ENCODE assay signal across 1 cellular context in the genomic region with DNA sequence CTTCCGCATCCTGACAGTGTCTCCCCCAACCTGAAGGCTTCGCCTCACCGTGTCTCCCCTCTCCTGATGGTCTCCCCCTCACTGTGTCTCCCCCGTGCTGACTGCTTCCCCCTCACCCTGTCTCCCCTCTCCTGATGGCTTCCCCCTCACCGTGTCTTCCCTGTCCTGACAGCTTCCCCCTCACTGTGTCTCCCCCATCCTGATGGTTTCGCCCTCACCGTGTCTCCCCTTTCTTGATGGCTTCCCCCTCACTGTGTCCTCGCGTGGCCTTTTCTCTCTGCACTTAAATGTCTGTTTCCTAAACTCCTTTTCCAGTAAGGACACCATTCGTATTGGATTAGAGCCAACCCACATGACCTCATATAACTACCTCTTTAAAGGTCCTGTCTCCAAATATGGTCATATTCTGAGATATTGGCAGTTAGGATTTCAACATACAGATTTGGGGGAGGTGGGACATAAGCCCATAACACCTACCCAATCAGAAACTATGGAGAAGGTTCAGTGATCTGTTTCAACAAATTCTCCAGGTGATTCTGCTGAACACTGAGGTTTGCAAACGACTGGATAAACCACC.
TF ChIP-seq lines count a peak whose summit lies in the region.

No MANE protein-coding gene starts in this region.

TF ChIP-seq in K562, 482 proteins besides CTCF, POLR2A, EP300 and RAD21 (continued from another document):
- TF ChIP-seq, protein P1, sequence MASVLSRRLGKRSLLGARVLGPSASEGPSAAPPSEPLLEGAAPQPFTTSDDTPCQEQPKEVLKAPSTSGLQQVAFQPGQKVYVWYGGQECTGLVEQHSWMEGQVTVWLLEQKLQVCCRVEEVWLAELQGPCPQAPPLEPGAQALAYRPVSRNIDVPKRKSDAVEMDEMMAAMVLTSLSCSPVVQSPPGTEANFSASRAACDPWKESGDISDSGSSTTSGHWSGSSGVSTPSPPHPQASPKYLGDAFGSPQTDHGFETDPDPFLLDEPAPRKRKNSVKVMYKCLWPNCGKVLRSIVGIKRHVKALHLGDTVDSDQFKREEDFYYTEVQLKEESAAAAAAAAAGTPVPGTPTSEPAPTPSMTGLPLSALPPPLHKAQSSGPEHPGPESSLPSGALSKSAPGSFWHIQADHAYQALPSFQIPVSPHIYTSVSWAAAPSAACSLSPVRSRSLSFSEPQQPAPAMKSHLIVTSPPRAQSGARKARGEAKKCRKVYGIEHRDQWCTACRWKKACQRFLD (CRISPR knock-in tag; IDR thresholded peaks at IDR 0.05): 0 out of 2 replicates have a peak, but pooled peaks have one; percentile 37
- no peak for TF ChIP-seq SMARCA4 (IDR thresholded peaks at IDR 0.05)
- no peak for TF ChIP-seq ZC3H8 (IDR thresholded peaks at IDR 0.05)
- no peak for TF ChIP-seq NFYB (IDR thresholded peaks at IDR 0.05; ENCODE audit: extremely low read depth, insufficient read length)
- TF ChIP-seq MCM2 (IDR thresholded peaks at IDR 0.05; ENCODE audit: low read depth): no peak
- TF ChIP-seq ZSCAN32 (CRISPR knock-in tag; IDR thresholded peaks at IDR 0.05): no peak
- no peak for TF ChIP-seq SREBF1 (IDR thresholded peaks at IDR 0.05; ENCODE audit: borderline replicate concordance, low read depth, low read length)
- no peak for TF ChIP-seq EHMT2 (IDR thresholded peaks at IDR 0.05)
- no peak for TF ChIP-seq DPF2 (IDR thresholded peaks at IDR 0.05)
- TF ChIP-seq, protein P2, sequence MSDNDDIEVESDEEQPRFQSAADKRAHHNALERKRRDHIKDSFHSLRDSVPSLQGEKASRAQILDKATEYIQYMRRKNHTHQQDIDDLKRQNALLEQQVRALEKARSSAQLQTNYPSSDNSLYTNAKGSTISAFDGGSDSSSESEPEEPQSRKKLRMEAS (CRISPR knock-in tag; IDR thresholded peaks at IDR 0.05): no peak
- TF ChIP-seq ZNF766 (CRISPR knock-in tag; conservative IDR thresholded peaks at IDR 0.05): no peak
- peak; percentile 55; the same call in 1 of the 2 replicates for TF ChIP-seq ATF7 (IDR thresholded peaks at IDR 0.05)
- no peak for TF ChIP-seq TEAD4 (IDR thresholded peaks at IDR 0.05; ENCODE audit: low read length)
- no peak for TF ChIP-seq TEAD4 (CRISPR knock-in tag; IDR thresholded peaks at IDR 0.05; ENCODE audit: borderline replicate concordance)
- no peak for TF ChIP-seq HDAC1 (IDR thresholded peaks at IDR 0.05)
- no peak for TF ChIP-seq KDM1A (IDR thresholded peaks at IDR 0.05)
- TF ChIP-seq XRCC3 (IDR thresholded peaks at IDR 0.05): no peak
- no peak for TF ChIP-seq PHF21A (IDR thresholded peaks at IDR 0.05; ENCODE audit: borderline replicate concordance, low read depth)
- TF ChIP-seq SNIP1 (IDR thresholded peaks at IDR 0.05; ENCODE audit: low read depth): no peak
- TF ChIP-seq FOXA3 (CRISPR knock-in tag; conservative IDR thresholded peaks at IDR 0.05 in 1 of 2, IDR thresholded peaks at IDR 0.05 in 1 of 2): no peak
- no peak for TF ChIP-seq ETS2 (tag; IDR thresholded peaks at IDR 0.05; ENCODE audit: borderline replicate concordance, poor library complexity, severe bottlenecking)
- TF ChIP-seq, protein P3, sequence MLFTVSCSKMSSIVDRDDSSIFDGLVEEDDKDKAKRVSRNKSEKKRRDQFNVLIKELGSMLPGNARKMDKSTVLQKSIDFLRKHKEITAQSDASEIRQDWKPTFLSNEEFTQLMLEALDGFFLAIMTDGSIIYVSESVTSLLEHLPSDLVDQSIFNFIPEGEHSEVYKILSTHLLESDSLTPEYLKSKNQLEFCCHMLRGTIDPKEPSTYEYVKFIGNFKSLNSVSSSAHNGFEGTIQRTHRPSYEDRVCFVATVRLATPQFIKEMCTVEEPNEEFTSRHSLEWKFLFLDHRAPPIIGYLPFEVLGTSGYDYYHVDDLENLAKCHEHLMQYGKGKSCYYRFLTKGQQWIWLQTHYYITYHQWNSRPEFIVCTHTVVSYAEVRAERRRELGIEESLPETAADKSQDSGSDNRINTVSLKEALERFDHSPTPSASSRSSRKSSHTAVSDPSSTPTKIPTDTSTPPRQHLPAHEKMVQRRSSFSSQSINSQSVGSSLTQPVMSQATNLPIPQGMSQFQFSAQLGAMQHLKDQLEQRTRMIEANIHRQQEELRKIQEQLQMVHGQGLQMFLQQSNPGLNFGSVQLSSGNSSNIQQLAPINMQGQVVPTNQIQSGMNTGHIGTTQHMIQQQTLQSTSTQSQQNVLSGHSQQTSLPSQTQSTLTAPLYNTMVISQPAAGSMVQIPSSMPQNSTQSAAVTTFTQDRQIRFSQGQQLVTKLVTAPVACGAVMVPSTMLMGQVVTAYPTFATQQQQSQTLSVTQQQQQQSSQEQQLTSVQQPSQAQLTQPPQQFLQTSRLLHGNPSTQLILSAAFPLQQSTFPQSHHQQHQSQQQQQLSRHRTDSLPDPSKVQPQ (CRISPR knock-in tag; IDR thresholded peaks at IDR 0.05; ENCODE audit: borderline replicate concordance): no peak
- TF ChIP-seq, protein P4, sequence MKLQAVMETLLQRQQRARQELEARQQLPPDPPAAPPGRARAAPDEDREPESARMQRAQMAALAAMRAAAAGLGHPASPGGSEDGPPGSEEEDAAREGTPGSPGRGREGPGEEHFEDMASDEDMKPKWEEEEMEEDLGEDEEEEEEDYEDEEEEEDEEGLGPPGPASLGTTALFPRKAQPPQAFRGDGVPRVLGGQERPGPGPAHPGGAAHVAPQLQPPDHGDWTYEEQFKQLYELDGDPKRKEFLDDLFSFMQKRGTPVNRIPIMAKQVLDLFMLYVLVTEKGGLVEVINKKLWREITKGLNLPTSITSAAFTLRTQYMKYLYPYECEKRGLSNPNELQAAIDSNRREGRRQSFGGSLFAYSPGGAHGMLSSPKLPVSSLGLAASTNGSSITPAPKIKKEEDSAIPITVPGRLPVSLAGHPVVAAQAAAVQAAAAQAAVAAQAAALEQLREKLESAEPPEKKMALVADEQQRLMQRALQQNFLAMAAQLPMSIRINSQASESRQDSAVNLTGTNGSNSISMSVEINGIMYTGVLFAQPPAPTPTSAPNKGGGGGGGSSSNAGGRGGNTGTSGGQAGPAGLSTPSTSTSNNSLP (IDR thresholded peaks at IDR 0.05; ENCODE audit: borderline replicate concordance, low read depth, low read length): no peak
- no peak for TF ChIP-seq MTA1 (IDR thresholded peaks at IDR 0.05; ENCODE audit: borderline replicate concordance)
- TF ChIP-seq ZKSCAN3 (CRISPR knock-in tag; IDR thresholded peaks at IDR 0.05): no peak
- no peak for TF ChIP-seq TEAD2 (tag; IDR thresholded peaks at IDR 0.05)
- TF ChIP-seq MED1 (CRISPR knock-in tag; IDR thresholded peaks at IDR 0.05; ENCODE audit: borderline replicate concordance): no peak
- no peak for TF ChIP-seq LCOR (CRISPR knock-in tag; IDR thresholded peaks at IDR 0.05)
- TF ChIP-seq ZC3H11A (IDR thresholded peaks at IDR 0.05; ENCODE audit: low read depth, low read length): no peak
- TF ChIP-seq RHOXF2B (CRISPR knock-in tag; conservative IDR thresholded peaks at IDR 0.05): no peak
- TF ChIP-seq, protein P5, sequence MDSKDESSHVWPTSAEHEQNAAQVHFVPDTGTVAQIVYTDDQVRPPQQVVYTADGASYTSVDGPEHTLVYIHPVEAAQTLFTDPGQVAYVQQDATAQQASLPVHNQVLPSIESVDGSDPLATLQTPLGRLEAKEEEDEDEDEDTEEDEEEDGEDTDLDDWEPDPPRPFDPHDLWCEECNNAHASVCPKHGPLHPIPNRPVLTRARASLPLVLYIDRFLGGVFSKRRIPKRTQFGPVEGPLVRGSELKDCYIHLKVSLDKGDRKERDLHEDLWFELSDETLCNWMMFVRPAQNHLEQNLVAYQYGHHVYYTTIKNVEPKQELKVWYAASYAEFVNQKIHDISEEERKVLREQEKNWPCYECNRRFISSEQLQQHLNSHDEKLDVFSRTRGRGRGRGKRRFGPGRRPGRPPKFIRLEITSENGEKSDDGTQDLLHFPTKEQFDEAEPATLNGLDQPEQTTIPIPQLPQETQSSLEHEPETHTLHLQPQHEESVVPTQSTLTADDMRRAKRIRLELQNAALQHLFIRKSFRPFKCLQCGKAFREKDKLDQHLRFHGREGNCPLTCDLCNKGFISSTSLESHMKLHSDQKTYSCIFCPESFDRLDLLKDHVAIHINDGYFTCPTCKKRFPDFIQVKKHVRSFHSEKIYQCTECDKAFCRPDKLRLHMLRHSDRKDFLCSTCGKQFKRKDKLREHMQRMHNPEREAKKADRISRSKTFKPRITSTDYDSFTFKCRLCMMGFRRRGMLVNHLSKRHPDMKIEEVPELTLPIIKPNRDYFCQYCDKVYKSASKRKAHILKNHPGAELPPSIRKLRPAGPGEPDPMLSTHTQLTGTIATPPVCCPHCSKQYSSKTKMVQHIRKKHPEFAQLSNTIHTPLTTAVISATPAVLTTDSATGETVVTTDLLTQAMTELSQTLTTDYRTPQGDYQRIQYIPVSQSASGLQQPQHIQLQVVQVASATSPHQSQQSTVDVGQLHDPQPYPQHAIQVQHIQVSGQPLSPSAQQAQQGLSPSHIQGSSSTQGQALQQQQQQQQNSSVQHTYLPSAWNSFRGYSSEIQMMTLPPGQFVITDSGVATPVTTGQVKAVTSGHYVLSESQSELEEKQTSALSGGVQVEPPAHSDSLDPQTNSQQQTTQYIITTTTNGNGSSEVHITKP (IDR thresholded peaks at IDR 0.05; ENCODE audit: partially characterized antibody): peak; percentile 90
- TF ChIP-seq, protein P6, sequence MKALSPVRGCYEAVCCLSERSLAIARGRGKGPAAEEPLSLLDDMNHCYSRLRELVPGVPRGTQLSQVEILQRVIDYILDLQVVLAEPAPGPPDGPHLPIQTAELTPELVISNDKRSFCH (CRISPR knock-in tag; IDR thresholded peaks at IDR 0.05): no peak
- TF ChIP-seq, protein P6 (tag; IDR thresholded peaks at IDR 0.05): no peak
- TF ChIP-seq FOS (IDR thresholded peaks at IDR 0.05; ENCODE audit: extremely low read depth, insufficient read length): no peak
- no peak for TF ChIP-seq PCBP1 (IDR thresholded peaks at IDR 0.05; ENCODE audit: low read depth, low read length, poor library complexity, severe bottlenecking)
- no peak for TF ChIP-seq HNRNPH1 (optimal IDR thresholded peaks at IDR 0.05; ENCODE audit: low read depth, low read length)
- TF ChIP-seq RBFOX2 (IDR thresholded peaks at IDR 0.05; ENCODE audit: low read depth, low read length): 0 out of 2 replicates have a peak, but pooled peaks have one; percentile 15
- no peak for TF ChIP-seq HDAC6 (IDR thresholded peaks at IDR 0.05; ENCODE audit: low read depth, low read length)
- TF ChIP-seq, protein P7, sequence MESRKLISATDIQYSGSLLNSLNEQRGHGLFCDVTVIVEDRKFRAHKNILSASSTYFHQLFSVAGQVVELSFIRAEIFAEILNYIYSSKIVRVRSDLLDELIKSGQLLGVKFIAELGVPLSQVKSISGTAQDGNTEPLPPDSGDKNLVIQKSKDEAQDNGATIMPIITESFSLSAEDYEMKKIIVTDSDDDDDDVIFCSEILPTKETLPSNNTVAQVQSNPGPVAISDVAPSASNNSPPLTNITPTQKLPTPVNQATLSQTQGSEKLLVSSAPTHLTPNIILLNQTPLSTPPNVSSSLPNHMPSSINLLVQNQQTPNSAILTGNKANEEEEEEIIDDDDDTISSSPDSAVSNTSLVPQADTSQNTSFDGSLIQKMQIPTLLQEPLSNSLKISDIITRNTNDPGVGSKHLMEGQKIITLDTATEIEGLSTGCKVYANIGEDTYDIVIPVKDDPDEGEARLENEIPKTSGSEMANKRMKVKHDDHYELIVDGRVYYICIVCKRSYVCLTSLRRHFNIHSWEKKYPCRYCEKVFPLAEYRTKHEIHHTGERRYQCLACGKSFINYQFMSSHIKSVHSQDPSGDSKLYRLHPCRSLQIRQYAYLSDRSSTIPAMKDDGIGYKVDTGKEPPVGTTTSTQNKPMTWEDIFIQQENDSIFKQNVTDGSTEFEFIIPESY (CRISPR knock-in tag; IDR thresholded peaks at IDR 0.05): no peak
- TF ChIP-seq ZBTB1 (CRISPR knock-in tag; IDR thresholded peaks at IDR 0.05; ENCODE audit: borderline replicate concordance, low read depth): no peak
- TF ChIP-seq POU5F1 (IDR thresholded peaks at IDR 0.05; ENCODE audit: borderline replicate concordance, low read depth, low read length, partially characterized antibody): no peak
- no peak for TF ChIP-seq SIX5 (IDR thresholded peaks at IDR 0.05; ENCODE audit: borderline replicate concordance in 1 of 2, insufficient read depth in 1 of 2, low read depth in 1 of 2, low read length in 2 of 2)
- peak; percentile 52 for TF ChIP-seq CEBPB (tag; IDR thresholded peaks at IDR 0.05)
- TF ChIP-seq, protein P8, sequence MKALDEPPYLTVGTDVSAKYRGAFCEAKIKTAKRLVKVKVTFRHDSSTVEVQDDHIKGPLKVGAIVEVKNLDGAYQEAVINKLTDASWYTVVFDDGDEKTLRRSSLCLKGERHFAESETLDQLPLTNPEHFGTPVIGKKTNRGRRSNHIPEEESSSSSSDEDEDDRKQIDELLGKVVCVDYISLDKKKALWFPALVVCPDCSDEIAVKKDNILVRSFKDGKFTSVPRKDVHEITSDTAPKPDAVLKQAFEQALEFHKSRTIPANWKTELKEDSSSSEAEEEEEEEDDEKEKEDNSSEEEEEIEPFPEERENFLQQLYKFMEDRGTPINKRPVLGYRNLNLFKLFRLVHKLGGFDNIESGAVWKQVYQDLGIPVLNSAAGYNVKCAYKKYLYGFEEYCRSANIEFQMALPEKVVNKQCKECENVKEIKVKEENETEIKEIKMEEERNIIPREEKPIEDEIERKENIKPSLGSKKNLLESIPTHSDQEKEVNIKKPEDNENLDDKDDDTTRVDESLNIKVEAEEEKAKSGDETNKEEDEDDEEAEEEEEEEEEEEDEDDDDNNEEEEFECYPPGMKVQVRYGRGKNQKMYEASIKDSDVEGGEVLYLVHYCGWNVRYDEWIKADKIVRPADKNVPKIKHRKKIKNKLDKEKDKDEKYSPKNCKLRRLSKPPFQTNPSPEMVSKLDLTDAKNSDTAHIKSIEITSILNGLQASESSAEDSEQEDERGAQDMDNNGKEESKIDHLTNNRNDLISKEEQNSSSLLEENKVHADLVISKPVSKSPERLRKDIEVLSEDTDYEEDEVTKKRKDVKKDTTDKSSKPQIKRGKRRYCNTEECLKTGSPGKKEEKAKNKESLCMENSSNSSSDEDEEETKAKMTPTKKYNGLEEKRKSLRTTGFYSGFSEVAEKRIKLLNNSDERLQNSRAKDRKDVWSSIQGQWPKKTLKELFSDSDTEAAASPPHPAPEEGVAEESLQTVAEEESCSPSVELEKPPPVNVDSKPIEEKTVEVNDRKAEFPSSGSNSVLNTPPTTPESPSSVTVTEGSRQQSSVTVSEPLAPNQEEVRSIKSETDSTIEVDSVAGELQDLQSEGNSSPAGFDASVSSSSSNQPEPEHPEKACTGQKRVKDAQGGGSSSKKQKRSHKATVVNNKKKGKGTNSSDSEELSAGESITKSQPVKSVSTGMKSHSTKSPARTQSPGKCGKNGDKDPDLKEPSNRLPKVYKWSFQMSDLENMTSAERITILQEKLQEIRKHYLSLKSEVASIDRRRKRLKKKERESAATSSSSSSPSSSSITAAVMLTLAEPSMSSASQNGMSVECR (CRISPR knock-in tag; IDR thresholded peaks at IDR 0.05): no peak
- no peak for TF ChIP-seq ZNF324 (CRISPR knock-in tag; IDR thresholded peaks at IDR 0.05)
- TF ChIP-seq, protein P9, sequence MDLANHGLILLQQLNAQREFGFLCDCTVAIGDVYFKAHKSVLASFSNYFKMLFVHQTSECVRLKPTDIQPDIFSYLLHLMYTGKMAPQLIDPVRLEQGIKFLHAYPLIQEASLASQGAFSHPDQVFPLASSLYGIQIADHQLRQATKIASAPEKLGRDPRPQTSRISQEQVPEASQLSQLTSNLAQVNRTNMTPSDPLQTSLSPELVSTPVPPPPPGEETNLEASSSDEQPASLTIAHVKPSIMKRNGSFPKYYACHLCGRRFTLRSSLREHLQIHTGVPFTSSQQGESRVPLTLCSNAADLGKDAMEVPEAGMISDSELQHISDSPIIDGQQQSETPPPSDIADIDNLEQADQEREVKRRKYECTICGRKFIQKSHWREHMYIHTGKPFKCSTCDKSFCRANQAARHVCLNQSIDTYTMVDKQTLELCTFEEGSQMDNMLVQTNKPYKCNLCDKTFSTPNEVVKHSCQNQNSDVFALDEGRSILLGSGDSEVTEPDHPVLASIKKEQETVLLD (IDR thresholded peaks at IDR 0.05): no peak
TF ChIP-seq in K562: peak in this region for 12.
